ENCODE assay signal across 8 cellular contexts in the genomic region with DNA sequence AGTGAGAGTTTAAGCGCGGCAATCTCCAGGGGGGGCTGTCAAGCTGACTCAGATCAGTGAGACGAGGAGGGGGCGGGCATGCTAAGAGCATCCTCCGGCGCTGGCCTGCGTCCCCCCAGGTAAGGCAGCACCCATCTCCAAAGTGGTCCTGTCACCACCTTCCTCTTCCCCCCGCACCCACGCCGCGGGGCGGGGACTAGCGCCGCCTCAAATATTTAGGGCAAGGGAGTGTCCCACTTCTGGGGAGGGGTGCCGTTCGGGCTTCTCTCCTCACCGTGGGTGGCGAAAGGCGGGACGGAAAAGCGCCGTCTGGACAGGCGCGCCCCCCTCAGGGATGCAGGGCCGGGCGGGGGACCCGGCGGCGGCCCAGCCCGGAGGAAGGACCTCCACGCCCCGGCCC. TPM values are rescaled to one million over a fixed set of nuclear protein-coding genes. Genes with fewer than 3 reads are reported as not detected.
DNase-seq lines count a peak whose midpoint lies in the region; ATAC-seq, FAIRE-seq and TF ChIP-seq lines count a peak whose summit lies in the region.

No MANE protein-coding gene starts in this region.

- H3K27ac Mint-ChIP-seq in activated CD4-positive, alpha-beta memory T cell treated with anti-CD3 and anti-CD28 coated beads, Interleukin-2, amount 10 ng/mL, durations not matched to agents 7 days and 5 days = no peak overlapping the region

- H3K9me3 ChIP-seq in iPS-18a (ENCODE audit: control insufficient read depth, low read depth, low read length) = no peaks in the 10 kb centered on the region

- no peak overlapping the region for H3K9ac ChIP-seq in iPS-18a (ENCODE audit: low read length)

- peak overlapping the region; percentile 40 for H3K4me3 Mint-ChIP-seq in activated CD4-positive, alpha-beta memory T cell treated with anti-CD3 and anti-CD28 coated beads, Interleukin-2, amount 10 ng/mL, durations not matched to agents 7 days and 5 days

- H3K27me3 ChIP-seq in iPS-18a (ENCODE audit: control insufficient read depth, insufficient read depth, low read length) = peaks cover 44% of the 10 kb centered on the region

- no peak for DNase-seq in activated CD4-positive, alpha-beta memory T cell treated with anti-CD3 and anti-CD28 coated beads, Interleukin-2, amount 10 ng/mL, durations not matched to agents 7 days and 5 days
- no peak for DNase-seq in caudate nucleus (lab: John Stamatoyannopoulos, UW)
- DNase-seq in COR-L47 (lab: John Stamatoyannopoulos, UW) = no peak
- DNase-seq in NCI-H82 (lab: John Stamatoyannopoulos, UW) = no peak
- DNase-seq in urothelium cell line (ENCODE audit: low spot score) = no peak

- H3K27ac ChIP-seq in iPS-18a (ENCODE audit: low read length) (no peak overlapping the region), caudate nucleus (ENCODE audit: low read depth, low read length) (no peak overlapping the region)

- peaks cover 23% of the 10 kb centered on the region for H3K9me3 Mint-ChIP-seq in activated CD4-positive, alpha-beta memory T cell treated with anti-CD3 and anti-CD28 coated beads, Interleukin-2, amount 10 ng/mL, durations not matched to agents 7 days and 5 days

- H3K4me1 ChIP-seq in iPS-18a (ENCODE audit: control insufficient read depth, low read depth, low read length) = peaks cover 5% of the 10 kb centered on the region

- peaks cover 13% of the 10 kb centered on the region for H3K36me3 Mint-ChIP-seq in activated CD4-positive, alpha-beta memory T cell treated with anti-CD3 and anti-CD28 coated beads, Interleukin-2, amount 10 ng/mL, durations not matched to agents 7 days and 5 days (ENCODE audit: low read depth)

- peak; percentile 12 for ATAC-seq in HG02610 (IDR thresholded peaks at IDR 0.05; ENCODE audit: unreplicated experiment)

- no peaks in the 10 kb centered on the region for H3K36me3 ChIP-seq in iPS-18a (ENCODE audit: control insufficient read depth, low read depth, low read length)

- peaks cover 28% of the 10 kb centered on the region for H3K4me1 Mint-ChIP-seq in activated CD4-positive, alpha-beta memory T cell treated with anti-CD3 and anti-CD28 coated beads, Interleukin-2, amount 10 ng/mL, durations not matched to agents 7 days and 5 days

- POLR2A ChIA-PET in activated CD4-positive, alpha-beta memory T cell treated with anti-CD3 and anti-CD28 coated beads, Interleukin-2, amount 10 ng/mL, durations not matched to agents 7 days and 5 days (lab: Charles Lee) = no interaction called here

- H3K27me3 Mint-ChIP-seq in activated CD4-positive, alpha-beta memory T cell treated with anti-CD3 and anti-CD28 coated beads, Interleukin-2, amount 10 ng/mL, durations not matched to agents 7 days and 5 days = peaks cover 70% of the 10 kb centered on the region

- H3K4me3 ChIP-seq in GM12875 (ENCODE audit: low read depth, low read length) (peak overlapping the region; percentile 54), iPS-18a (ENCODE audit: low read length) (peak overlapping the region; percentile 47)

- FAIRE-seq in urothelium cell line (lab: Jason Lieb, UNC) = no peak

- CTCF ChIA-PET in activated CD4-positive, alpha-beta memory T cell treated with anti-CD3 and anti-CD28 coated beads, Interleukin-2, amount 10 ng/mL, durations not matched to agents 7 days and 5 days (lab: Charles Lee) = no interaction called here

- no peak for TF ChIP-seq CTCF in GM12875 (IDR thresholded peaks at IDR 0.05; ENCODE audit: borderline replicate concordance, insufficient read depth, low read depth, low read length)

RNA-seq across cellular contexts. Expression of a gene that starts 0.4 kb away (rescaled TPM):
- 1 to 10 TPM; 4.4 to 4.6 TPM for total RNA-seq in activated CD4-positive, alpha-beta memory T cell treated with anti-CD3 and anti-CD28 coated beads, Interleukin-2, amount 10 ng/mL, durations not matched to agents 7 days and 5 days
